In the genomic region with DNA sequence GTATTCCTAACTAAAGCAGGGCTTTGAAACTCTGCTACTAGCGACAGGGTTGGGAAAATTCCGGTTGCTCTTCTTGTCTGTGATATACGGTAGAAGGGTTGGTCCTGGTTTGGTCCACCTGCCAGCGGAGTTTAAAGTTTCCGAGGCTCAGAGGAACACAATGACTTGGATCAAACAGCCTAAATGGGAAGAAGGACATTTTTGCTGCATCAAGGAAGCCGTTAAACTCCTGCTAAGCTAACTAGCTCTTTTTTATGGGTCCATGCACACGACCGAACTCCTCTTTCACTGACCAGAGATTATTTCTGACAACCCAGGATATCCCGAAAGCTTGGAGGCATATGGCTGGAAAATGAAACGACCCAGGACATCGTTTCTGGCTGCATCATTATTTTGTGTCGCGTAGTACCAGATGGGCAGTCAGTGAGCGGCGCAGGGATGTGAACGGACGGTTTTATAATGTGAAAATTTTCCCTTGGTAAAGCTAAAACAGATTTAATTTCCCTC, we compare ENCODE assay signal across 8 cellular contexts. TPM values are rescaled to one million over a fixed set of nuclear protein-coding genes. Genes with fewer than 3 reads are reported as not detected.
DNase-seq lines count a peak whose midpoint lies in the region; ATAC-seq and TF ChIP-seq lines count a peak whose summit lies in the region.

Gene LURAP1L, plus strand, starts transcription at position 160 of the 507 bp plus-strand sequence. CDS start 696 bp downstream, outside the sequence.

- WGBS in body of pancreas, 2 donors = 1% methylated on average over 17 of the region's 17 CpGs

- ATAC-seq in body of pancreas (peak; percentile 73), GM21390 (IDR thresholded peaks at IDR 0.05; ENCODE audit: unreplicated experiment) (no peak), HG02870 (IDR thresholded peaks at IDR 0.05; ENCODE audit: unreplicated experiment) (no peak), HG02763 (IDR thresholded peaks at IDR 0.05; ENCODE audit: unreplicated experiment) (no peak)

- no peaks in the 10 kb centered on the region for H3K9me3 ChIP-seq in body of pancreas

- no peak for TF ChIP-seq CTCF in GM12864 (IDR thresholded peaks at IDR 0.05; ENCODE audit: low read depth, low read length, missing control alignments)
- TF ChIP-seq CTCF in body of pancreas (IDR thresholded peaks at IDR 0.05) = peak in 1 of 7 experiments; percentile 23

- H3K4me1 ChIP-seq in body of pancreas = peaks cover 17% of the 10 kb centered on the region

- intact Hi-C loops in body of pancreas (cut with DNase I) = no loop called here

- H3K4me3 ChIP-seq in GM12864 (ENCODE audit: low read depth, low read length) (peak within 1 kb of the TSS; percentile 35), body of pancreas (peak within 1 kb of the TSS; percentile 70 to 76), iPS-11a (ENCODE audit: low read depth, low read length) (peak within 1 kb of the TSS; percentile 76)

- DNase-seq in GM12864 (ENCODE audit: low read depth) = no peak
- peak; percentile 56 for DNase-seq in NCI-H2227 (lab: John Stamatoyannopoulos, UW; ENCODE audit: unreplicated experiment)
- peak; percentile 65 to 79 (median 76) for DNase-seq in body of pancreas
- DNase-seq in retina = peak; percentile 88

- peak within 1 kb of the TSS; percentile 89 to 96 (median 94) for H3K27ac ChIP-seq in body of pancreas

- no peaks in the 10 kb centered on the region for H3K36me3 ChIP-seq in body of pancreas (replicated peaks in 1 of 2; ENCODE audit: insufficient read depth in 1 of 2, low read depth in 2 of 2)

- H3K27me3 ChIP-seq in body of pancreas = no peaks in the 10 kb centered on the region

- peak; percentile 69 to 90 (median 83) for TF ChIP-seq POLR2A in body of pancreas (IDR thresholded peaks at IDR 0.05)

RNA-seq across cellular contexts. Expression of gene LURAP1L, which starts in this region (rescaled TPM):
- 10 to 100 TPM; 12.2 to 20.2 TPM for total RNA-seq in body of pancreas
